16 cellular contexts compared by ENCODE assay signal in genomic region chr11:74682731-74683278, GRCh38. TPM values are rescaled to one million over a fixed set of nuclear protein-coding genes. Genes with fewer than 3 reads are reported as not detected.
DNase-seq lines count a peak whose midpoint lies in the region; ATAC-seq and TF ChIP-seq lines count a peak whose summit lies in the region.
"Had no signal": no experiment of that assay in that cellular context is flagged by ENCODE, and none has a peak within 500 bp of the region (broad histone marks: within the 10 kb centered on the region; RNA-seq: fewer than 3 reads in every experiment).

No MANE protein-coding gene starts in this region.

- H3K4me1 Mint-ChIP-seq in CD14-positive monocyte, result peaks cover 33% of the 10 kb centered on the region
- no peaks in the 10 kb centered on the region for H3K4me1 Mint-ChIP-seq in activated CD8-positive, alpha-beta T cell treated with anti-CD3 and anti-CD28 coated beads, Interleukin-2, amount 10 ng/mL, durations not matched to agents 7 days and 5 days (ENCODE audit: low read depth)

- intact Hi-C loops in CD14-positive monocyte (cut with micrococcal nuclease), result no loop called here

- POLR2A ChIA-PET in activated CD8-positive, alpha-beta T cell treated with anti-CD3 and anti-CD28 coated beads, Interleukin-2, amount 10 ng/mL, durations not matched to agents 7 days and 5 days (lab: Charles Lee), result no interaction called here

- peaks cover 0 to 2% of the 10 kb centered on the region in 2 donors for H3K36me3 Mint-ChIP-seq in CD14-positive monocyte
- no peaks in the 10 kb centered on the region for H3K36me3 Mint-ChIP-seq in activated CD8-positive, alpha-beta T cell treated with anti-CD3 and anti-CD28 coated beads, Interleukin-2, amount 10 ng/mL, durations not matched to agents 7 days and 5 days (ENCODE audit: low read depth)

- H3K4me3 Mint-ChIP-seq in CD14-positive monocyte, result peak overlapping the region; percentile 49 to 67
- no peak overlapping the region for H3K4me3 Mint-ChIP-seq in activated CD8-positive, alpha-beta T cell treated with anti-CD3 and anti-CD28 coated beads, Interleukin-2, amount 10 ng/mL, durations not matched to agents 7 days and 5 days

- CTCF ChIA-PET in activated CD8-positive, alpha-beta T cell treated with anti-CD3 and anti-CD28 coated beads, Interleukin-2, amount 10 ng/mL, durations not matched to agents 7 days and 5 days (lab: Charles Lee), result interaction anchor here (2.2 kb wide), 1 partner anchor 20 kb away, joined by 6 read pairs; no protein-coding TSS in a partner anchor

- H3K27ac Mint-ChIP-seq in CD14-positive monocyte, result no peak overlapping the region
- H3K27ac Mint-ChIP-seq in activated CD8-positive, alpha-beta T cell treated with anti-CD3 and anti-CD28 coated beads, Interleukin-2, amount 10 ng/mL, durations not matched to agents 7 days and 5 days, result no peak overlapping the region
- H3K27ac Mint-ChIP-seq: activated T-helper 2 cell treated with anti-CD3 and anti-CD28 coated beads, Interferon-gamma antibody, Interleukin-2, Interleukin-4, amounts not matched to agents 10 μg/mL and 5 μg/mL and 100 μg/mL, durations not matched to agents 14 hours and 24 hours and 36 hours; immature natural killer cell had no signal

- no peak for TF ChIP-seq CTCF in CD14-positive monocyte (IDR thresholded peaks at IDR 0.05)

- H3K9me3 Mint-ChIP-seq in CD14-positive monocyte, result peaks cover 0 to 4% (median 0%) of the 10 kb centered on the region in 7 donors
- no peaks in the 10 kb centered on the region for H3K9me3 Mint-ChIP-seq in activated CD8-positive, alpha-beta T cell treated with anti-CD3 and anti-CD28 coated beads, Interleukin-2, amount 10 ng/mL, durations not matched to agents 7 days and 5 days (ENCODE audit: insufficient read depth)
- H3K9me3 Mint-ChIP-seq: activated T-helper 2 cell treated with anti-CD3 and anti-CD28 coated beads, Interferon-gamma antibody, Interleukin-2, Interleukin-4, amounts not matched to agents 10 μg/mL and 5 μg/mL and 100 μg/mL, durations not matched to agents 14 hours and 24 hours and 36 hours; immature natural killer cell had no signal

- no peak for ATAC-seq in activated CD8-positive, alpha-beta T cell treated with anti-CD3 and anti-CD28 coated beads, Interleukin-2, amount 10 ng/mL, durations not matched to agents 7 days and 5 days
- ATAC-seq in HG03025 (IDR thresholded peaks at IDR 0.05; ENCODE audit: low FRiP score, unreplicated experiment), result no peak

- H3K27ac ChIP-seq in caudate nucleus (ENCODE audit: low read depth, low read length), result peak overlapping the region; percentile 86
- H3K27ac ChIP-seq in rectal smooth muscle tissue (ENCODE audit: low read depth, low read length), result peak overlapping the region; percentile 52
- no peak overlapping the region for H3K27ac ChIP-seq in SJCRH30
- H3K27ac ChIP-seq: BLaER1, RWPE1, WERI-Rb-1 had no signal

- H3K36me3 ChIP-seq in rectal smooth muscle tissue (ENCODE audit: control insufficient read depth, insufficient read depth, low read length) (no peaks in the 10 kb centered on the region), SJCRH30 (no peaks in the 10 kb centered on the region)
- H3K36me3 ChIP-seq: BLaER1, WERI-Rb-1 had no signal

- peaks cover 20% of the 10 kb centered on the region for H3K4me1 ChIP-seq in rectal smooth muscle tissue (ENCODE audit: control insufficient read depth, insufficient read depth, low read length)
- peaks cover 8% of the 10 kb centered on the region; the same call in 1 of the 2 replicates for H3K4me1 ChIP-seq in SJCRH30
- H3K4me1 ChIP-seq: BLaER1 had no signal

- H3K27me3 Mint-ChIP-seq in CD14-positive monocyte (ENCODE audit: low read depth in 3 of 3), result peaks cover 21 to 23% (median 21%) of the 10 kb centered on the region in 3 donors
- H3K27me3 Mint-ChIP-seq in activated CD8-positive, alpha-beta T cell treated with anti-CD3 and anti-CD28 coated beads, Interleukin-2, amount 10 ng/mL, durations not matched to agents 7 days and 5 days (ENCODE audit: low read depth), result peaks cover 23% of the 10 kb centered on the region

- no peaks in the 10 kb centered on the region for H3K27me3 ChIP-seq in rectal smooth muscle tissue (ENCODE audit: control insufficient read depth, insufficient read depth, low read length)
- H3K27me3 ChIP-seq in SJCRH30, result no peaks in the 10 kb centered on the region

- peak overlapping the region; percentile 35 for H3K4me3 ChIP-seq in rectal smooth muscle tissue (ENCODE audit: low read length)
- no peak overlapping the region for H3K4me3 ChIP-seq in SJCRH30
- H3K4me3 ChIP-seq: BLaER1 had no signal

- no peaks in the 10 kb centered on the region for H3K9me3 ChIP-seq in SJCRH30 (replicated peaks)
- H3K9me3 ChIP-seq: BLaER1 had no signal

- no peak overlapping the region for H3K9ac ChIP-seq in rectal smooth muscle tissue (ENCODE audit: low read length)
- H3K9ac ChIP-seq: BLaER1 had no signal

- peak; percentile 23 for DNase-seq in CD14-positive monocyte (ENCODE audit: low spot score)
- no peak for DNase-seq in caudate nucleus (lab: John Stamatoyannopoulos, UW)
- DNase-seq in islet precursor cell, result peak; percentile 43
- no peak for DNase-seq in activated CD8-positive, alpha-beta T cell treated with anti-CD3 and anti-CD28 coated beads, Interleukin-2, amount 10 ng/mL, durations not matched to agents 7 days and 5 days
- no peak for DNase-seq in SJCRH30
- DNase-seq in RPMI8226, result no peak
- DNase-seq: effector memory CD4-positive, alpha-beta T cell; immature natural killer cell; Kasumi-1; WERI-Rb-1 had no signal

RNA-seq across cellular contexts. Expression of gene CHRDL2, which starts 48.4 kb away (rescaled TPM):
- not detected for polyA plus RNA-seq in CD14-positive monocyte
- not detected for total RNA-seq in activated CD8-positive, alpha-beta T cell treated with anti-CD3 and anti-CD28 coated beads, Interleukin-2, amount 10 ng/mL, durations not matched to agents 7 days and 5 days
- not detected in 2 replicates for total RNA-seq in SJCRH30 (2014; rRNA removed; shearing (Covaris generic))
- total RNA-seq: activated T-helper 2 cell treated with anti-CD3 and anti-CD28 coated beads, Interferon-gamma antibody, Interleukin-2, Interleukin-4, amounts not matched to agents 10 μg/mL and 5 μg/mL and 100 μg/mL, durations not matched to agents 14 hours and 24 hours and 36 hours; renal cortical epithelial cell had no signal
- polyA plus RNA-seq: immature natural killer cell had no signal

Comparison
In these comparisons a context has a peak if more than half of its experiments do, and no peak if none do; other contexts are left out.
1. DNase-seq: peak in CD14-positive monocyte (single experiment) and islet precursor cell (single experiment); none in caudate nucleus (0 of 61), activated CD8-positive, alpha-beta T cell treated with anti-CD3 and anti-CD28 coated beads, Interleukin-2, amount 10 ng/mL, durations not matched to agents 7 days and 5 days (single experiment), SJCRH30 (0 of 2) and RPMI8226 (single experiment).